8 cellular contexts compared by ENCODE assay signal in the genomic region with DNA sequence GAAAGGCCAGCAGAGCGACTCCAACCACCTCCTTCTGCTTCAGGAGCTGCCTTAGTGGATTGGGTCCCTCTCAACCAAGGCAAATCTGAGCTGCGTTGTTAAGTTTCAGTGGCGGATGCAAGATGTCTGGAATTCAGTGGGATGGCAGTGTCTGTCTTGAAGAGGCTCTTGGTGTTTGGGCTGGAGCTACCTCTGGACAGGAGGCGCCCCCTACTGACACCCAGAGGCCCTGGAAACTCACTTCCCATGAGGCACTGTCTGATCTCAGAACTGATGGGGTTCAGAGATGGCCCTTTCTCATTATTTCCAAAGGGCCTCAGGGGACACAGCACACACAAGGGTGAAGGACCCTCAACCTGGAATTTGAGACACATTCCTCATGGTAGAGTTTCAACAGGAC. TPM values are rescaled to one million over a fixed set of nuclear protein-coding genes. Genes with fewer than 3 reads are reported as not detected.
DNase-seq lines count a peak whose midpoint lies in the region; ATAC-seq, FAIRE-seq and TF ChIP-seq lines count a peak whose summit lies in the region.

No MANE protein-coding gene starts in this region.

- no peak overlapping the region for H3K4me3 Mint-ChIP-seq in activated T-helper 1 cell treated with anti-CD3 and anti-CD28 coated beads, Interleukin-12 subunit alpha, Interleukin-12 subunit beta, Interleukin-2, Interleukin-4 antibody, amounts not matched to agents 30 ng/mL and 10 ng/mL and 1 ng/mL, durations not matched to agents 14 hours and 24 hours and 36 hours

- H3K36me3 Mint-ChIP-seq in activated T-helper 1 cell treated with anti-CD3 and anti-CD28 coated beads, Interleukin-12 subunit alpha, Interleukin-12 subunit beta, Interleukin-2, Interleukin-4 antibody, amounts not matched to agents 30 ng/mL and 10 ng/mL and 1 ng/mL, durations not matched to agents 14 hours and 24 hours and 36 hours (ENCODE audit: low read depth), result no peaks in the 10 kb centered on the region

- TF ChIP-seq CTCF in PC-9 (conservative IDR thresholded peaks at IDR 0.05) (peak; percentile 67), gastroesophageal sphincter (IDR thresholded peaks at IDR 0.05) (peak in 3 of 4 experiments; percentile 71 to 81 (median 77)), parathyroid adenoma (IDR thresholded peaks at IDR 0.05) (peak; percentile 32), transverse colon (IDR thresholded peaks at IDR 0.05) (peak; percentile 58 to 63 (median 59))

- POLR2A ChIA-PET in PC-9 (lab: Charles Lee; ENCODE audit: unreplicated experiment), result no interaction called here

- in situ Hi-C loops in transverse colon (cut with MboI; ENCODE audit: low pct_ligation_motif_present in 1 of 4, low pct_unique_long_range_greater_than_20kb in 1 of 4, low sequenced_read_pairs in 3 of 4), result loop anchor here in 1 of 4 donors (10.0 kb wide), 1 partner anchor 284 kb away; no protein-coding TSS in a partner anchor

- WGBS in gastroesophageal sphincter (ENCODE audit: low coverage in 1 of 2), 2 donors, result 0% methylated on average over 1 of the region's 4 CpGs; no CpG with 5 or more reads in 1 of the 2 donors
- 28 to 33% methylated on average over 3 to 4 of the region's 4 CpGs for WGBS in transverse colon (ENCODE audit: low coverage in 1 of 2), 2 donors

- CTCF ChIA-PET in PC-9 (lab: Charles Lee), result interaction anchor here (0.6 to 1.4 kb wide), 5 partner anchors 9 to 135 kb away, joined by 4 to 12 read pairs (median 5); no protein-coding TSS in a partner anchor

- no peak overlapping the region for H3K27ac Mint-ChIP-seq in activated T-helper 1 cell treated with anti-CD3 and anti-CD28 coated beads, Interleukin-12 subunit alpha, Interleukin-12 subunit beta, Interleukin-2, Interleukin-4 antibody, amounts not matched to agents 30 ng/mL and 10 ng/mL and 1 ng/mL, durations not matched to agents 14 hours and 24 hours and 36 hours

- H3K4me1 Mint-ChIP-seq in activated T-helper 1 cell treated with anti-CD3 and anti-CD28 coated beads, Interleukin-12 subunit alpha, Interleukin-12 subunit beta, Interleukin-2, Interleukin-4 antibody, amounts not matched to agents 30 ng/mL and 10 ng/mL and 1 ng/mL, durations not matched to agents 14 hours and 24 hours and 36 hours (ENCODE audit: low read depth), result no peaks in the 10 kb centered on the region

- peak; percentile 76 for ATAC-seq in gastroesophageal sphincter
- ATAC-seq in GM18870 (IDR thresholded peaks at IDR 0.05; ENCODE audit: unreplicated experiment), result no peak

- H3K9me2 ChIP-seq in PC-9 (ENCODE audit: insufficient read depth), result no peaks in the 10 kb centered on the region

- H3K36me3 ChIP-seq in PC-9 (ENCODE audit: low read depth) (no peaks in the 10 kb centered on the region), gastroesophageal sphincter (no peaks in the 10 kb centered on the region), parathyroid adenoma (ENCODE audit: control insufficient read depth, insufficient read depth, low read length) (no peaks in the 10 kb centered on the region), transverse colon (no peaks in the 10 kb centered on the region)

- TF ChIP-seq POLR2A in H54 (IDR thresholded peaks at IDR 0.05; ENCODE audit: low read depth, low read length), result no peak
- TF ChIP-seq POLR2A in gastroesophageal sphincter (IDR thresholded peaks at IDR 0.05), result no peak
- TF ChIP-seq POLR2A in transverse colon (IDR thresholded peaks at IDR 0.05), result no peak

- H3K4me1 ChIP-seq in PC-9 (replicated peaks; ENCODE audit: insufficient read depth), result peaks cover 21% of the 10 kb centered on the region
- H3K4me1 ChIP-seq in gastroesophageal sphincter, result peaks cover 0 to 3% (median 0%) of the 10 kb centered on the region in 3 donors
- H3K4me1 ChIP-seq in parathyroid adenoma, result no peaks in the 10 kb centered on the region
- no peaks in the 10 kb centered on the region for H3K4me1 ChIP-seq in transverse colon

- TF ChIP-seq EP300 in gastroesophageal sphincter (IDR thresholded peaks at IDR 0.05) (no peak), transverse colon (IDR thresholded peaks at IDR 0.05; ENCODE audit: low read depth) (no peak)

- no TSS peak for BruUV-seq in PC-9 (replicated peaks; lab: Mats Ljungman, UMichigan)

- no peaks in the 10 kb centered on the region for H3K9me3 ChIP-seq in PC-9 (ENCODE audit: insufficient read depth, low read depth)
- no peaks in the 10 kb centered on the region for H3K9me3 ChIP-seq in gastroesophageal sphincter
- no peaks in the 10 kb centered on the region for H3K9me3 ChIP-seq in parathyroid adenoma (ENCODE audit: control insufficient read depth, low read length)
- H3K9me3 ChIP-seq in transverse colon, result no peaks in the 10 kb centered on the region

- H2AFZ ChIP-seq in PC-9 (no peak overlapping the region), parathyroid adenoma (no peak overlapping the region)

- intact Hi-C loops in PC-9 (cut with micrococcal nuclease; ENCODE audit: unreplicated experiment) (loop anchor here (1.0 to 5.0 kb wide), 3 partner anchors 49 to 224 kb away; a partner anchor contains a TSS), transverse colon (cut with DNase I; ENCODE audit: low total_unique reads) (no loop called here)
- intact Hi-C loops in activated T-helper 1 cell treated with anti-CD3 and anti-CD28 coated beads, Interleukin-12 subunit alpha, Interleukin-12 subunit beta, Interleukin-2, Interleukin-4 antibody, amounts not matched to agents 30 ng/mL and 10 ng/mL and 1 ng/mL, durations not matched to agents 14 hours and 24 hours and 36 hours (cut with micrococcal nuclease), result loop anchor here (1.0 kb wide), 4 partner anchors 50 to 290 kb away; a partner anchor contains a TSS

- no peak overlapping the region for H3K9ac ChIP-seq in parathyroid adenoma

- no peaks in the 10 kb centered on the region; the same call in 1 of the 2 replicates for H3F3A ChIP-seq in PC-9 (ENCODE audit: insufficient read depth, low read depth)

- DNase-seq in AML-193 (lab: John Stamatoyannopoulos, UW) (peak; percentile 61 to 63), H54 (ENCODE audit: insufficient read length, low spot score) (peak; percentile 52), PC-9 (peak; percentile 42 to 54), transverse colon (peak; percentile 79)
- DNase-seq in activated T-helper 1 cell treated with anti-CD3 and anti-CD28 coated beads, Interleukin-12 subunit alpha, Interleukin-12 subunit beta, Interleukin-2, Interleukin-4 antibody, amounts not matched to agents 30 ng/mL and 10 ng/mL and 1 ng/mL, durations not matched to agents 14 hours and 24 hours and 36 hours (ENCODE audit: low spot score), result peak; percentile 25

- H3K27me3 Mint-ChIP-seq in activated T-helper 1 cell treated with anti-CD3 and anti-CD28 coated beads, Interleukin-12 subunit alpha, Interleukin-12 subunit beta, Interleukin-2, Interleukin-4 antibody, amounts not matched to agents 30 ng/mL and 10 ng/mL and 1 ng/mL, durations not matched to agents 14 hours and 24 hours and 36 hours (ENCODE audit: insufficient read depth), result peaks cover 7% of the 10 kb centered on the region

- H3K9me3 Mint-ChIP-seq in activated T-helper 1 cell treated with anti-CD3 and anti-CD28 coated beads, Interleukin-12 subunit alpha, Interleukin-12 subunit beta, Interleukin-2, Interleukin-4 antibody, amounts not matched to agents 30 ng/mL and 10 ng/mL and 1 ng/mL, durations not matched to agents 14 hours and 24 hours and 36 hours, result no peaks in the 10 kb centered on the region

- no peaks in the 10 kb centered on the region for H4K20me1 ChIP-seq in PC-9 (ENCODE audit: insufficient read depth)

- peak overlapping the region; percentile 32 for H3K4me2 ChIP-seq in PC-9
- no peak overlapping the region for H3K4me2 ChIP-seq in parathyroid adenoma (ENCODE audit: low read length)

- H3K27me3 ChIP-seq in PC-9 (ENCODE audit: insufficient read depth, low read depth) (no peaks in the 10 kb centered on the region), gastroesophageal sphincter (no peaks in the 10 kb centered on the region), parathyroid adenoma (ENCODE audit: control insufficient read depth, insufficient read depth, low read length) (no peaks in the 10 kb centered on the region), transverse colon (no peaks in the 10 kb centered on the region)

- no peak overlapping the region for H3K4me3 ChIP-seq in PC-9
- no peak overlapping the region for H3K4me3 ChIP-seq in gastroesophageal sphincter
- no peak overlapping the region for H3K4me3 ChIP-seq in parathyroid adenoma (ENCODE audit: low read depth, low read length)
- no peak overlapping the region for H3K4me3 ChIP-seq in transverse colon

- no peaks in the 10 kb centered on the region for H3K79me2 ChIP-seq in PC-9 (ENCODE audit: low read depth)
- H3K79me2 ChIP-seq in parathyroid adenoma, result no peaks in the 10 kb centered on the region

- no peak for FAIRE-seq in H54 (lab: Jason Lieb, UNC)

- H3K27ac ChIP-seq in PC-9 (no peak overlapping the region), gastroesophageal sphincter (no peak overlapping the region), parathyroid adenoma (no peak overlapping the region), transverse colon (no peak overlapping the region)

RNA-seq across cellular contexts. Expression of a gene that starts 6.0 kb away (rescaled TPM):
- total RNA-seq in PC-9 (2021) (0.70 and 1.2 TPM in 2 replicates), gastroesophageal sphincter (not detected), transverse colon (not detected)
- not detected in 2 replicates for total RNA-seq in activated T-helper 1 cell treated with anti-CD3 and anti-CD28 coated beads, Interleukin-12 subunit alpha, Interleukin-12 subunit beta, Interleukin-2, Interleukin-4 antibody, amounts not matched to agents 30 ng/mL and 10 ng/mL and 1 ng/mL, durations not matched to agents 14 hours and 24 hours and 36 hours

Comparison
In these comparisons a context has a peak if more than half of its experiments do, and no peak if none do; other contexts are left out.
1. DNase-seq: peak in every context shown above with its lines; median percentile 79 in transverse colon; 62 in AML-193; 52 in H54; 48 in PC-9; 25 in activated T-helper 1 cell treated with anti-CD3 and anti-CD28 coated beads, Interleukin-12 subunit alpha, Interleukin-12 subunit beta, Interleukin-2, Interleukin-4 antibody, amounts not matched to agents 30 ng/mL and 10 ng/mL and 1 ng/mL, durations not matched to agents 14 hours and 24 hours and 36 hours.